ENCODE assay signal across 1 cellular context in genomic region chr6:31901953-31902643, GRCh38.
A peak's percentile ranks its signal among the peaks of the same experiment; 100 is the strongest.
TF ChIP-seq lines count a peak whose summit lies in the region.

ZBTB12 (minus strand) TSS chr6:31902086; CDS start chr6:31901305, 781 bp downstream.

TF ChIP-seq in HepG2, 621 proteins besides CTCF, POLR2A, EP300 and RAD21 (continued from another document and continues in another):
- TF ChIP-seq ZNF431 (CRISPR knock-in tag; IDR thresholded peaks at IDR 0.05; ENCODE audit: borderline replicate concordance, low read depth) = peak; percentile 96
- 0 out of 2 replicates have a peak, but pooled peaks have one; percentile 47 for TF ChIP-seq CCDC6 (CRISPR knock-in tag; IDR thresholded peaks at IDR 0.05)
- no peak for TF ChIP-seq KLF12 (CRISPR knock-in tag; IDR thresholded peaks at IDR 0.05; ENCODE audit: borderline replicate concordance)
- no peak for TF ChIP-seq KAT2B (IDR thresholded peaks at IDR 0.05; ENCODE audit: borderline replicate concordance, low read depth, low read length)
- TF ChIP-seq ZBTB1 (CRISPR knock-in tag; IDR thresholded peaks at IDR 0.05; ENCODE audit: borderline replicate concordance) = peak; percentile 86
- peak; percentile 26; the same call in 1 of the 2 replicates for TF ChIP-seq E2F2 (CRISPR knock-in tag; IDR thresholded peaks at IDR 0.05; ENCODE audit: borderline replicate concordance)
- TF ChIP-seq JUNB (CRISPR knock-in tag; IDR thresholded peaks at IDR 0.05; ENCODE audit: borderline replicate concordance) = no peak
- no peak for TF ChIP-seq SOX6 (IDR thresholded peaks at IDR 0.05)
- 0 out of 2 replicates have a peak, but pooled peaks have one; percentile 8 for TF ChIP-seq SOX6 (CRISPR knock-in tag; IDR thresholded peaks at IDR 0.05)
- TF ChIP-seq SYNCRIP (IDR thresholded peaks at IDR 0.05; ENCODE audit: insufficient read depth, low read depth, low read length) = no peak
- TF ChIP-seq NFIC (IDR thresholded peaks at IDR 0.05; ENCODE audit: low read length) = no peak
- TF ChIP-seq GABPB1 (CRISPR knock-in tag; IDR thresholded peaks at IDR 0.05) = peak; percentile 60
- 0 out of 2 replicates have a peak, but pooled peaks have one; percentile 85 for TF ChIP-seq PCBP1 (IDR thresholded peaks at IDR 0.05; ENCODE audit: borderline replicate concordance, low read depth, low read length)
- TF ChIP-seq ZNF788 (CRISPR knock-in tag; IDR thresholded peaks at IDR 0.05; ENCODE audit: borderline replicate concordance) = peak; percentile 64; the same call in 1 of the 2 replicates
- TF ChIP-seq CERS6 (CRISPR knock-in tag; IDR thresholded peaks at IDR 0.05) = no peak
- TF ChIP-seq KDM5A (IDR thresholded peaks at IDR 0.05; ENCODE audit: borderline replicate concordance, low read length) = peak; percentile 61; the same call in 1 of the 2 replicates
- no peak for TF ChIP-seq FOXK1 (CRISPR knock-in tag; IDR thresholded peaks at IDR 0.05; ENCODE audit: borderline replicate concordance, low read depth)
- TF ChIP-seq ZNF10 (CRISPR knock-in tag; IDR thresholded peaks at IDR 0.05; ENCODE audit: borderline replicate concordance, low read depth) = no peak
- peak; percentile 79 for TF ChIP-seq HNRNPL (IDR thresholded peaks at IDR 0.05; ENCODE audit: low read depth, low read length)
- TF ChIP-seq HNF1B (CRISPR knock-in tag; IDR thresholded peaks at IDR 0.05) = peak; percentile 39; the same call in 1 of the 2 replicates
- TF ChIP-seq TEAD3 (CRISPR knock-in tag; optimal IDR thresholded peaks at IDR 0.05; ENCODE audit: borderline replicate concordance) = no peak
- TF ChIP-seq ZNF343 (CRISPR knock-in tag; IDR thresholded peaks at IDR 0.05) = no peak
- peak; percentile 76; the same call in 1 of the 2 replicates for TF ChIP-seq PREB (CRISPR knock-in tag; IDR thresholded peaks at IDR 0.05)
- TF ChIP-seq ZHX2 (IDR thresholded peaks at IDR 0.05; ENCODE audit: low read depth) = no peak
- TF ChIP-seq ZHX2 (CRISPR knock-in tag; IDR thresholded peaks at IDR 0.05; ENCODE audit: borderline replicate concordance) = no peak
- no peak for TF ChIP-seq CBX2 (IDR thresholded peaks at IDR 0.05; ENCODE audit: low read depth, low read length)
- TF ChIP-seq CBX2 (CRISPR knock-in tag; IDR thresholded peaks at IDR 0.05; ENCODE audit: low read depth) = no peak
- TF ChIP-seq PHB2 (IDR thresholded peaks at IDR 0.05; ENCODE audit: partially characterized antibody) = no peak
- TF ChIP-seq GLMP (CRISPR knock-in tag; IDR thresholded peaks at IDR 0.05; ENCODE audit: borderline replicate concordance) = no peak
- TF ChIP-seq MAZ (IDR thresholded peaks at IDR 0.05; ENCODE audit: borderline replicate concordance, low read depth, low read length) = peak; percentile 96
- peak; percentile 98 for TF ChIP-seq MAZ (CRISPR knock-in tag; IDR thresholded peaks at IDR 0.05; ENCODE audit: low read depth)
- peak; percentile 92 for TF ChIP-seq ZXDC (CRISPR knock-in tag; IDR thresholded peaks at IDR 0.05)
- peak in 1 of 2 experiments; percentile 29; a peak in 1 of 4 replicates for TF ChIP-seq REST (IDR thresholded peaks at IDR 0.05; ENCODE audit: borderline replicate concordance in 1 of 2, low read depth in 1 of 2, low read length in 2 of 2)
- peak; percentile 70; the same call in 1 of the 2 replicates for TF ChIP-seq ZNF558 (CRISPR knock-in tag; IDR thresholded peaks at IDR 0.05; ENCODE audit: borderline replicate concordance)
- peak; percentile 52; the same call in 1 of the 2 replicates for TF ChIP-seq ZFY (CRISPR knock-in tag; IDR thresholded peaks at IDR 0.05)
- peak; percentile 67 for TF ChIP-seq SPEN (CRISPR knock-in tag; IDR thresholded peaks at IDR 0.05; ENCODE audit: low read depth)
- peak; percentile 86; the same call in 1 of the 2 replicates for TF ChIP-seq ZNF746 (CRISPR knock-in tag; IDR thresholded peaks at IDR 0.05)
- TF ChIP-seq ZNF567 (CRISPR knock-in tag; IDR thresholded peaks at IDR 0.05; ENCODE audit: borderline replicate concordance) = no peak; the same call in 1 of the 2 replicates
- 0 out of 2 replicates have a peak, but pooled peaks have one; percentile 13 for TF ChIP-seq CREB1 (IDR thresholded peaks at IDR 0.05)
- no peak for TF ChIP-seq CREB1 (CRISPR knock-in tag; IDR thresholded peaks at IDR 0.05)
- 0 out of 2 replicates have a peak, but pooled peaks have one; percentile 87 for TF ChIP-seq ZC3H13 (CRISPR knock-in tag; IDR thresholded peaks at IDR 0.05)
- no peak for TF ChIP-seq NFKB2 (CRISPR knock-in tag; IDR thresholded peaks at IDR 0.05; ENCODE audit: borderline replicate concordance)
- TF ChIP-seq AGO1 (IDR thresholded peaks at IDR 0.05; ENCODE audit: low read depth, low read length, poor library complexity, severe bottlenecking) = peak; percentile 98
